1 cellular context compared by ENCODE assay signal in genomic region chr19:14375055-14375581, GRCh38.
TF ChIP-seq lines count a peak whose summit lies in the region.

No MANE protein-coding gene starts in this region.

TF ChIP-seq in SK-N-SH, 30 proteins besides CTCF, POLR2A, EP300 and RAD21 (continued from another document):
- TF ChIP-seq IRF3 (IDR thresholded peaks at IDR 0.05; ENCODE audit: low read depth, low read length): no peak
- no peak for TF ChIP-seq USF1 (IDR thresholded peaks at IDR 0.05; ENCODE audit: borderline replicate concordance, low read depth)
- TF ChIP-seq RFX5 (IDR thresholded peaks at IDR 0.05; ENCODE audit: low read length): no peak
